ENCODE assay signal across 8 cellular contexts in the genomic region with DNA sequence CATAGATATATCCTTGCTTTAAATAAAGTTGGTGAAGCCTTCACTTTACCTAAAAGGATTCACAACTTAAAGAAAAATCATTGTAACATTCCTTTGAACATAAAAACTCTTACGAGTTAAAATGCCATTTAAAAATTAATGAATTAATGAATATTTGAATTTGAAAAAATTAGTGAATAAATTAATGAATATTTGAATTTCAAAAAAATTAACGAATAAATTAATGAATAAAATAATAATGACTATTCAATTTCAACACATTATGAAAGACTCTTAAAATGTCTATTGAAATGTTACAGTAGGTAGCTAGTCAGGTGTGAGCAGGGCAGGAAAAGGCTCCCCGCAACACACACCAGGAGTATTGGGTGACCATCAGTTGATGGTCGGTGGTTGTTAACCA. TPM values are rescaled to one million over a fixed set of nuclear protein-coding genes. Genes with fewer than 3 reads are reported as not detected.
"Had no signal": no experiment of that assay in that cellular context is flagged by ENCODE, and none has a peak within 500 bp of the region (broad histone marks: within the 10 kb centered on the region; RNA-seq: fewer than 3 reads in every experiment).

No MANE protein-coding gene starts in this region.

- H3K27me3 Mint-ChIP-seq: IgD-negative memory B cell had no signal

- H3K4me3 ChIP-seq: GM23248, HAP-1 had no signal

- H3K27ac Mint-ChIP-seq: HFFc6, IgD-negative memory B cell had no signal

- H3K9me3 Mint-ChIP-seq: HFFc6, IgD-negative memory B cell had no signal

- H3K4me3 Mint-ChIP-seq: HFFc6, IgD-negative memory B cell had no signal

- H3K4me1 ChIP-seq: HAP-1 had no signal

- H3K9me3 ChIP-seq: HAP-1 had no signal

- DNase-seq: GM23248, GOT3, H7, HFFc6 had no signal

- H3K36me3 ChIP-seq: HAP-1 had no signal

- H3K9ac ChIP-seq: GM23248 had no signal

- H3K36me3 Mint-ChIP-seq: IgD-negative memory B cell had no signal

- H3K27ac ChIP-seq: GM23248, HL-60 had no signal

- FAIRE-seq: HepG2 had no signal

RNA-seq across cellular contexts. Expression of gene ARHGAP20, which starts 22.9 kb away (rescaled TPM):
- total RNA-seq: HepG2 had no signal
- polyA plus RNA-seq: HepG2 had no signal
